Comparison of ENCODE assay signal across 10 cellular contexts in the genomic region with DNA sequence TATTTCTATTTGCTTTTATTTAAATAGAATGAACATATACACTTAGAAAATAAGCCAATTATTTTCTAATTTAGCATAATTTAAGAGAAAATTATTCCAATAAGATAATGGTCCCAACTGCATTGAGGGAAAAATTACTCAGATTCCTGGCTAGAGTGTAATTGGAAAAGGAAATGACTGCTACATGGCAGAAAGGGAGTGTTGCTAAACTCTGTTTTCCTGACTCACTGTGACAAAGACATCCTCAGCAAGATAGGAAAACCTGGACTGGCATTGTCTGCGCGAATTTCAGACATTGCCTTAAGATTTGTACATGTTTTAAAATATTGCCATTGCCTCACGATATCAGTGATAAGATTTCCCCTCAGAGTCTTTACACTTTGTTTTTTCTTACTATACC. TPM values are rescaled to one million over a fixed set of nuclear protein-coding genes. Genes with fewer than 3 reads are reported as not detected.
DNase-seq lines count a peak whose midpoint lies in the region; ATAC-seq and TF ChIP-seq lines count a peak whose summit lies in the region.
"Had no signal": no experiment of that assay in that cellular context is flagged by ENCODE, and none has a peak within 500 bp of the region (broad histone marks: within the 10 kb centered on the region; RNA-seq: fewer than 3 reads in every experiment).

No MANE protein-coding gene starts in this region.

- H3K4me3 Mint-ChIP-seq in GM23338: peak overlapping the region; percentile 56; the same call in 2 of the 3 replicates
- peak overlapping the region; percentile 58 for H3K4me3 Mint-ChIP-seq in activated T-helper 1 cell treated with anti-CD3 and anti-CD28 coated beads, Interleukin-12 subunit alpha, Interleukin-12 subunit beta, Interleukin-2, Interleukin-4 antibody, amounts not matched to agents 30 ng/mL and 10 ng/mL and 1 ng/mL, durations not matched to agents 14 hours and 24 hours and 36 hours

- H3K27ac ChIP-seq in ACC112 (ENCODE audit: low read depth, low read length) (peak overlapping the region; percentile 67), GM23338 (ENCODE audit: low read depth) (no peak overlapping the region)

- H3K27me3 Mint-ChIP-seq in GM23338 (ENCODE audit: insufficient read depth, low read depth, poor library complexity): peaks cover 5% of the 10 kb centered on the region
- H3K27me3 Mint-ChIP-seq in activated T-helper 1 cell treated with anti-CD3 and anti-CD28 coated beads, Interleukin-12 subunit alpha, Interleukin-12 subunit beta, Interleukin-2, Interleukin-4 antibody, amounts not matched to agents 30 ng/mL and 10 ng/mL and 1 ng/mL, durations not matched to agents 14 hours and 24 hours and 36 hours (ENCODE audit: insufficient read depth): peaks cover 13% of the 10 kb centered on the region

- H3K4me1 ChIP-seq in ACC112 (ENCODE audit: control insufficient read depth, insufficient read depth, low read length, unreplicated experiment) (peaks cover 12% of the 10 kb centered on the region), GM23338 (ENCODE audit: insufficient read depth) (peaks cover 18% of the 10 kb centered on the region; the same call in 1 of the 2 replicates)

- H3K36me3 ChIP-seq in ACC112 (ENCODE audit: insufficient read depth, low read length): no peaks in the 10 kb centered on the region
- no peaks in the 10 kb centered on the region for H3K36me3 ChIP-seq in GM23338 (ENCODE audit: insufficient read depth)

- no peaks in the 10 kb centered on the region for H3K9me2 ChIP-seq in GM23338 (ENCODE audit: insufficient read depth)

- H3K36me3 Mint-ChIP-seq in GM23338 (ENCODE audit: low read depth): no peaks in the 10 kb centered on the region
- peaks cover 26% of the 10 kb centered on the region for H3K36me3 Mint-ChIP-seq in activated T-helper 1 cell treated with anti-CD3 and anti-CD28 coated beads, Interleukin-12 subunit alpha, Interleukin-12 subunit beta, Interleukin-2, Interleukin-4 antibody, amounts not matched to agents 30 ng/mL and 10 ng/mL and 1 ng/mL, durations not matched to agents 14 hours and 24 hours and 36 hours (ENCODE audit: low read depth)
- H3K36me3 Mint-ChIP-seq: IgD-negative memory B cell had no signal

- no peaks in the 10 kb centered on the region for H4K20me1 ChIP-seq in GM23338 (replicated peaks; ENCODE audit: insufficient read depth)

- H3K9me3 Mint-ChIP-seq in GM23338: no peaks in the 10 kb centered on the region
- no peaks in the 10 kb centered on the region for H3K9me3 Mint-ChIP-seq in activated T-helper 1 cell treated with anti-CD3 and anti-CD28 coated beads, Interleukin-12 subunit alpha, Interleukin-12 subunit beta, Interleukin-2, Interleukin-4 antibody, amounts not matched to agents 30 ng/mL and 10 ng/mL and 1 ng/mL, durations not matched to agents 14 hours and 24 hours and 36 hours
- H3K9me3 Mint-ChIP-seq: IgD-negative memory B cell had no signal

- H3K79me2 ChIP-seq in ACC112 (ENCODE audit: control insufficient read depth, insufficient read depth, low read length, unreplicated experiment): no peaks in the 10 kb centered on the region
- no peaks in the 10 kb centered on the region for H3K79me2 ChIP-seq in GM23338 (replicated peaks; ENCODE audit: insufficient read depth)

- H3K4me3 ChIP-seq in ACC112 (ENCODE audit: low read depth, low read length) (peak overlapping the region; percentile 84), GM23338 (no peak overlapping the region)

- peak overlapping the region; percentile 98 for H2AFZ ChIP-seq in ACC112 (ENCODE audit: low read length, unreplicated experiment)
- H2AFZ ChIP-seq in GM23338: no peak overlapping the region; the same call in 1 of the 2 replicates

- H3K27ac Mint-ChIP-seq in GM23338: no peak overlapping the region
- H3K27ac Mint-ChIP-seq in activated T-helper 1 cell treated with anti-CD3 and anti-CD28 coated beads, Interleukin-12 subunit alpha, Interleukin-12 subunit beta, Interleukin-2, Interleukin-4 antibody, amounts not matched to agents 30 ng/mL and 10 ng/mL and 1 ng/mL, durations not matched to agents 14 hours and 24 hours and 36 hours: no peak overlapping the region
- H3K27ac Mint-ChIP-seq: IgD-negative memory B cell had no signal

- ATAC-seq in GM23338: no peak

- H3K27me3 ChIP-seq in ACC112 (ENCODE audit: insufficient read depth, low read length): no peaks in the 10 kb centered on the region
- peaks cover 11% of the 10 kb centered on the region for H3K27me3 ChIP-seq in GM23338 (ENCODE audit: insufficient read depth)

- DNase-seq in GM23338 (ENCODE audit: low spot score): no peak
- DNase-seq in activated T-helper 1 cell treated with anti-CD3 and anti-CD28 coated beads, Interleukin-12 subunit alpha, Interleukin-12 subunit beta, Interleukin-2, Interleukin-4 antibody, amounts not matched to agents 30 ng/mL and 10 ng/mL and 1 ng/mL, durations not matched to agents 14 hours and 24 hours and 36 hours (ENCODE audit: low spot score): no peak
- peak; percentile 61 for DNase-seq in islet precursor cell
- DNase-seq in DMS79 (lab: John Stamatoyannopoulos, UW): no peak
- no peak for DNase-seq in NCI-H69 (lab: John Stamatoyannopoulos, UW)
- no peak for DNase-seq in NCI-H1048 (lab: John Stamatoyannopoulos, UW)
- no peak for DNase-seq in NCI-H345 treated with DMSO at 0.1 percent for 48 hours (lab: John Stamatoyannopoulos, UW; ENCODE audit: unreplicated experiment)
- DNase-seq: retina had no signal

- H3F3A ChIP-seq in GM23338 (replicated peaks; ENCODE audit: low read depth): no peaks in the 10 kb centered on the region

- 0 out of 2 replicates have a peak overlapping the region, but pooled peaks have one; percentile 77 for H3K4me2 ChIP-seq in GM23338

- peaks cover 13% of the 10 kb centered on the region; the same call in 2 of the 3 replicates for H3K4me1 Mint-ChIP-seq in GM23338
- peaks cover 63% of the 10 kb centered on the region for H3K4me1 Mint-ChIP-seq in activated T-helper 1 cell treated with anti-CD3 and anti-CD28 coated beads, Interleukin-12 subunit alpha, Interleukin-12 subunit beta, Interleukin-2, Interleukin-4 antibody, amounts not matched to agents 30 ng/mL and 10 ng/mL and 1 ng/mL, durations not matched to agents 14 hours and 24 hours and 36 hours (ENCODE audit: low read depth)

- no peak for TF ChIP-seq CTCF in GM23338 (conservative IDR thresholded peaks at IDR 0.05; ENCODE audit: low read depth in 2 of 2)

- intact Hi-C loops in activated T-helper 1 cell treated with anti-CD3 and anti-CD28 coated beads, Interleukin-12 subunit alpha, Interleukin-12 subunit beta, Interleukin-2, Interleukin-4 antibody, amounts not matched to agents 30 ng/mL and 10 ng/mL and 1 ng/mL, durations not matched to agents 14 hours and 24 hours and 36 hours (cut with micrococcal nuclease): no loop called here

TF ChIP-seq in GM23338, 12 proteins besides CTCF, POLR2A, EP300 and RAD21:
- TF ChIP-seq EZH2 (IDR thresholded peaks at IDR 0.05; ENCODE audit: low read depth, unreplicated experiment) (no peak), JUNB (IDR thresholded peaks at IDR 0.05; ENCODE audit: unreplicated experiment) (peak; percentile 42), STAT1 (IDR thresholded peaks at IDR 0.05; ENCODE audit: unreplicated experiment) (no peak)
- TF ChIP-seq, protein P1, sequence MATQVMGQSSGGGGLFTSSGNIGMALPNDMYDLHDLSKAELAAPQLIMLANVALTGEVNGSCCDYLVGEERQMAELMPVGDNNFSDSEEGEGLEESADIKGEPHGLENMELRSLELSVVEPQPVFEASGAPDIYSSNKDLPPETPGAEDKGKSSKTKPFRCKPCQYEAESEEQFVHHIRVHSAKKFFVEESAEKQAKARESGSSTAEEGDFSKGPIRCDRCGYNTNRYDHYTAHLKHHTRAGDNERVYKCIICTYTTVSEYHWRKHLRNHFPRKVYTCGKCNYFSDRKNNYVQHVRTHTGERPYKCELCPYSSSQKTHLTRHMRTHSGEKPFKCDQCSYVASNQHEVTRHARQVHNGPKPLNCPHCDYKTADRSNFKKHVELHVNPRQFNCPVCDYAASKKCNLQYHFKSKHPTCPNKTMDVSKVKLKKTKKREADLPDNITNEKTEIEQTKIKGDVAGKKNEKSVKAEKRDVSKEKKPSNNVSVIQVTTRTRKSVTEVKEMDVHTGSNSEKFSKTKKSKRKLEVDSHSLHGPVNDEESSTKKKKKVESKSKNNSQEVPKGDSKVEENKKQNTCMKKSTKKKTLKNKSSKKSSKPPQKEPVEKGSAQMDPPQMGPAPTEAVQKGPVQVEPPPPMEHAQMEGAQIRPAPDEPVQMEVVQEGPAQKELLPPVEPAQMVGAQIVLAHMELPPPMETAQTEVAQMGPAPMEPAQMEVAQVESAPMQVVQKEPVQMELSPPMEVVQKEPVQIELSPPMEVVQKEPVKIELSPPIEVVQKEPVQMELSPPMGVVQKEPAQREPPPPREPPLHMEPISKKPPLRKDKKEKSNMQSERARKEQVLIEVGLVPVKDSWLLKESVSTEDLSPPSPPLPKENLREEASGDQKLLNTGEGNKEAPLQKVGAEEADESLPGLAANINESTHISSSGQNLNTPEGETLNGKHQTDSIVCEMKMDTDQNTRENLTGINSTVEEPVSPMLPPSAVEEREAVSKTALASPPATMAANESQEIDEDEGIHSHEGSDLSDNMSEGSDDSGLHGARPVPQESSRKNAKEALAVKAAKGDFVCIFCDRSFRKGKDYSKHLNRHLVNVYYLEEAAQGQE (IDR thresholded peaks at IDR 0.05; ENCODE audit: unreplicated experiment): no peak

RNA-seq across cellular contexts. Expression of a gene that starts 8.2 kb away (rescaled TPM):
- not detected in 2 replicates for total RNA-seq in GM23338 (2014; rRNA removed; shearing (Covaris generic))
- 0.45 TPM in 1 of 2 replicates, not detected in the other for polyA plus RNA-seq in GM23338 (2016; fragmentation: Nextera tagmentation; extraction: Ambion mirVana)
- total RNA-seq in activated T-helper 1 cell treated with anti-CD3 and anti-CD28 coated beads, Interleukin-12 subunit alpha, Interleukin-12 subunit beta, Interleukin-2, Interleukin-4 antibody, amounts not matched to agents 30 ng/mL and 10 ng/mL and 1 ng/mL, durations not matched to agents 14 hours and 24 hours and 36 hours: 21.9 and 23.9 TPM in 2 replicates
- polyA plus RNA-seq: IgD-negative memory B cell had no signal

Comparison
In these comparisons a context has a peak if more than half of its experiments do, and no peak if none do; other contexts are left out.
1. RNA of a gene that starts 8.2 kb away (total RNA-seq): 21.9 to 23.9 TPM in activated T-helper 1 cell treated with anti-CD3 and anti-CD28 coated beads, Interleukin-12 subunit alpha, Interleukin-12 subunit beta, Interleukin-2, Interleukin-4 antibody, amounts not matched to agents 30 ng/mL and 10 ng/mL and 1 ng/mL, durations not matched to agents 14 hours and 24 hours and 36 hours; not detected in GM23338; every median in the first group is over 10 times any median in the second.